Comparison of ENCODE assay signal across 8 cellular contexts in the genomic region with DNA sequence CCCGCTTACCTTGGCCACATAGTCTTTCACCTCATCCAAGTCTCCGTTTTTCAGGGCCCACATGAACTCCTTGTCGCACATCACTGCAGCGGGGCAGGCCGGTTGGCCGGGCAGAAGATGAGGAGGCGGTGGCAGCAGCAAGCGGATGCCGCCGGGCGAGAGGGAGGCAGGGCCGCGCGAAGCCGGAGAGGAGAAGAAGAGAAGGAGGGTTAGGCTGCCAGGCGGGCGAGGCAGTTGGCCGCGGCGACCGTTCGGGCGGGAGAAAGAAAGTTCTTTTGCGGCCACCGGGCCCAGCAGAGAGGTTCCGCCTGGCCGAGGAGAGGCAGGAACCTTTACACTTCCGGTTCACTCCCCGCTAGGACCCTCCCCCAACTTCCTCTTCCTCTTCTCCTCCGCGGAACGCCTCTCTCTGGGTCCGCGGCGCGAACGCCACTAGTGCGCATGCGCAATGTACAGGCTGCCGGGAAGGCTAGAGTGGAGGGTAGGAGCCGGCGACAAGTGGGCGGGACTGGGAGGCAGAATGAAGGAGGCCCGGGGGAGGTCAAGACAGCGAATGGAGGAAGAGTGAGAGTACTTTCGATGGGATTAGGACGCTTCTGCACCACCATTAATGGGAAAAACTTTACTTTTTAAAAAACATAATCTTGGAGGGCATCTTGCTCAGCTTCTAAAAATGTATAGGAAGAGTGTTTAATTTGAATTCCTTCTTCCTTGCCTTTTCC. TPM values are rescaled to one million over a fixed set of nuclear protein-coding genes. Genes with fewer than 3 reads are reported as not detected.
DNase-seq lines count a peak whose midpoint lies in the region; ATAC-seq, FAIRE-seq and TF ChIP-seq lines count a peak whose summit lies in the region.

A gene with protein sequence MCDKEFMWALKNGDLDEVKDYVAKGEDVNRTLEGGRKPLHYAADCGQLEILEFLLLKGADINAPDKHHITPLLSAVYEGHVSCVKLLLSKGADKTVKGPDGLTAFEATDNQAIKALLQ (minus strand): TSS at position 340 of the 722 bp plus-strand sequence. CDS start 259 bp downstream, at position 81.

- peak within 1 kb of the TSS; percentile 91 for H3K9ac ChIP-seq in rectal smooth muscle tissue (ENCODE audit: low read length)

- H3K4me1 ChIP-seq in rectal smooth muscle tissue (ENCODE audit: control insufficient read depth, insufficient read depth, low read length), result peaks cover 11% of the 10 kb centered on the region
- peaks cover 2 to 4% of the 10 kb centered on the region in 2 donors for H3K4me1 ChIP-seq in aorta (ENCODE audit: control insufficient read depth in 1 of 2, insufficient read depth in 2 of 2, low read length in 2 of 2)

- no peaks in the 10 kb centered on the region for H3K36me3 ChIP-seq in rectal smooth muscle tissue (ENCODE audit: control insufficient read depth, insufficient read depth, low read length)
- no peaks in the 10 kb centered on the region for H3K36me3 ChIP-seq in aorta (ENCODE audit: control insufficient read depth in 1 of 2, insufficient read depth in 2 of 2, low read length in 1 of 2)

- FAIRE-seq in GM18507 (lab: Jason Lieb, UNC), result peak; percentile 97

- no peaks in the 10 kb centered on the region for H3K27me3 ChIP-seq in rectal smooth muscle tissue (ENCODE audit: control insufficient read depth, insufficient read depth, low read length)
- H3K27me3 ChIP-seq in aorta (ENCODE audit: control insufficient read depth in 1 of 2, insufficient read depth in 2 of 2, low read length in 1 of 2), result no peaks in the 10 kb centered on the region

- DNase-seq in GM18507 (ENCODE audit: extremely low spot score, insufficient read length, low read depth) (peak; percentile 77), NCI-H2029 treated with DMSO at 0.1 percent for 48 hours (lab: John Stamatoyannopoulos, UW) (peak; percentile 98), T-helper 9 cell (peak; percentile 95), astrocyte of the cerebellum (ENCODE audit: low read depth) (peak; percentile 84), hepatic stellate cell (ENCODE audit: low spot score) (peak; percentile 92), aorta (peak; percentile 100)

- no peaks in the 10 kb centered on the region for H3K9me3 ChIP-seq in aorta (ENCODE audit: control insufficient read depth, low read length)

- no peak for TF ChIP-seq CTCF in astrocyte of the cerebellum (IDR thresholded peaks at IDR 0.05; ENCODE audit: low read depth, low read length, missing control alignments)

- ATAC-seq in HG02981 (IDR thresholded peaks at IDR 0.05; ENCODE audit: unreplicated experiment) (peak; percentile 48), aorta (ENCODE audit: low FRiP score) (peak; percentile 100)

- 0 to 1% methylated on average over 46 to 47 of the region's 47 CpGs for WGBS in aorta, 2 donors

- in situ Hi-C loops in astrocyte of the cerebellum (cut with HindIII; ENCODE audit: low sequenced_read_pairs), result no loop called here

- intact Hi-C loops in aorta (cut with DNase I), result loop anchor here (1.0 to 2.0 kb wide), 2 partner anchors 314 to 315 kb away; a partner anchor contains a TSS

- H3K27ac ChIP-seq in rectal smooth muscle tissue (ENCODE audit: low read depth, low read length) (peak within 1 kb of the TSS; percentile 86), aorta (ENCODE audit: low read depth in 1 of 2, low read length in 2 of 2) (peak within 1 kb of the TSS; percentile 20 to 65)

- H3K4me3 ChIP-seq in astrocyte of the cerebellum (ENCODE audit: low read depth, low read length) (peak within 1 kb of the TSS; percentile 90), rectal smooth muscle tissue (ENCODE audit: low read length) (peak within 1 kb of the TSS; percentile 84), aorta (ENCODE audit: low read length in 2 of 2) (peak within 1 kb of the TSS; percentile 82 to 93)

RNA-seq across cellular contexts. Expression of the gene that starts here (rescaled TPM):
- 10 to 100 TPM; 89.3 to 92.6 TPM for total RNA-seq in aorta
- 10 to 100 TPM; 63.0 to 88.8 TPM for polyA plus RNA-seq in aorta

Comparison
In these comparisons a context has a peak if more than half of its experiments do, and no peak if none do; other contexts are left out.
1. Peak in every context shown above with its lines: DNase-seq, ATAC-seq, H3K4me3 ChIP-seq and H3K27ac ChIP-seq.